In genomic region chr6:160030103-160030502, GRCh38 we compare ENCODE assay signal across 8 cellular contexts.
A peak's percentile ranks its signal among the peaks of the same experiment; 100 is the strongest.
DNase-seq lines count a peak whose midpoint lies in the region; ATAC-seq and TF ChIP-seq lines count a peak whose summit lies in the region.

No MANE protein-coding gene starts in this region.

- peak overlapping the region; percentile 38 for H3K4me2 ChIP-seq in GM23248 (ENCODE audit: unreplicated experiment)
- no peak overlapping the region for H3K4me2 ChIP-seq in neural progenitor cell

- peak overlapping the region; percentile 89 for H3K27ac Mint-ChIP-seq in neural progenitor cell

- ATAC-seq in RWPE2 (ENCODE audit: low read depth) (peak; percentile 98), HG03097 (IDR thresholded peaks at IDR 0.05; ENCODE audit: low FRiP score, unreplicated experiment) (no peak), GM19397 (IDR thresholded peaks at IDR 0.05; ENCODE audit: unreplicated experiment) (no peak)

- no peaks in the 10 kb centered on the region for H3K9me3 Mint-ChIP-seq in neural progenitor cell

- H4K20me1 ChIP-seq in GM23248 (ENCODE audit: insufficient read depth), result no peaks in the 10 kb centered on the region
- H4K20me1 ChIP-seq in neural progenitor cell (ENCODE audit: low read depth), result no peaks in the 10 kb centered on the region

- WGBS in GM23248 (ENCODE audit: low coverage in 1 of 2, low lambda C conversion rate in 2 of 2, missing lambda C conversion rate in 2 of 2), 2 experiments, result 3 to 5% methylated on average over 5 of the region's 5 CpGs

- peak; percentile 88 for DNase-seq in GM23248
- peak; percentile 84 for DNase-seq in RWPE2 (ENCODE audit: low spot score)
- peak; percentile 89 for DNase-seq in fibroblast of the conjunctiva (ENCODE audit: low read depth)
- peak; percentile 80 for DNase-seq in neural progenitor cell (ENCODE audit: low spot score)
- DNase-seq in stimulated activated CD4-positive, alpha-beta T cell treated with anti-CD3 and anti-CD28 coated beads, Interleukin-4, amount 100 ng/mL, for 4 hours, result no peak
- DNase-seq in activated naive CD4-positive, alpha-beta T cell treated with Interleukin-2 at 50 U/mL for 16 hours, result no peak

- peaks cover 18% of the 10 kb centered on the region for H3K4me1 ChIP-seq in GM23248 (ENCODE audit: insufficient read depth)
- H3K4me1 ChIP-seq in RWPE2 (ENCODE audit: insufficient read depth, poor library complexity, severe bottlenecking), result peaks cover 19% of the 10 kb centered on the region
- H3K4me1 ChIP-seq in neural progenitor cell, result peaks cover 8% of the 10 kb centered on the region

- H3K9me2 ChIP-seq in GM23248 (ENCODE audit: insufficient read depth), result no peaks in the 10 kb centered on the region

- H3K9me3 ChIP-seq in GM23248 (ENCODE audit: low read depth) (no peaks in the 10 kb centered on the region), RWPE2 (ENCODE audit: severe bottlenecking) (no peaks in the 10 kb centered on the region), neural progenitor cell (ENCODE audit: low read depth) (no peaks in the 10 kb centered on the region)

- peaks cover 8% of the 10 kb centered on the region for H3F3A ChIP-seq in GM23248 (ENCODE audit: insufficient read depth)
- H3F3A ChIP-seq in neural progenitor cell (ENCODE audit: low read depth), result no peaks in the 10 kb centered on the region

- H2AFZ ChIP-seq in GM23248 (no peak overlapping the region; the same call in 1 of the 2 replicates), neural progenitor cell (replicated peaks) (no peak overlapping the region)

- peaks cover 12% of the 10 kb centered on the region for H3K4me1 Mint-ChIP-seq in neural progenitor cell

- peak overlapping the region; percentile 67 for H3K27ac ChIP-seq in GM23248
- H3K27ac ChIP-seq in RWPE2 (ENCODE audit: poor library complexity, severe bottlenecking), result peak overlapping the region; percentile 62
- peak overlapping the region; percentile 42 for H3K27ac ChIP-seq in neural progenitor cell

- H3K4me3 ChIP-seq in GM23248 (peak overlapping the region; percentile 16; the same call in 1 of the 2 replicates), RWPE2 (ENCODE audit: severe bottlenecking) (no peak overlapping the region), neural progenitor cell (no peak overlapping the region)

- H3K36me3 ChIP-seq in GM23248 (ENCODE audit: low read depth) (no peaks in the 10 kb centered on the region; the same call in 1 of the 2 replicates), RWPE2 (ENCODE audit: low read depth) (peaks cover 80% of the 10 kb centered on the region), neural progenitor cell (peaks cover 7% of the 10 kb centered on the region)

- TF ChIP-seq CTCF in RWPE2 (IDR thresholded peaks at IDR 0.05; ENCODE audit: poor library complexity, severe bottlenecking) (no peak), neural progenitor cell (IDR thresholded peaks at IDR 0.05) (peak; percentile 0)

- H3K27me3 Mint-ChIP-seq in neural progenitor cell (ENCODE audit: insufficient read depth, low read depth), result no peaks in the 10 kb centered on the region

- H3K9ac ChIP-seq in GM23248 (peak overlapping the region; percentile 43), neural progenitor cell (no peak overlapping the region)

- in situ Hi-C loops in GM23248 (cut with MboI), result no loop called here

- no peaks in the 10 kb centered on the region for H3K27me3 ChIP-seq in GM23248 (replicated peaks; ENCODE audit: insufficient read depth)
- H3K27me3 ChIP-seq in RWPE2 (ENCODE audit: insufficient read depth, poor library complexity, severe bottlenecking), result no peaks in the 10 kb centered on the region
- no peaks in the 10 kb centered on the region for H3K27me3 ChIP-seq in neural progenitor cell

- no peaks in the 10 kb centered on the region for H3K79me2 ChIP-seq in GM23248 (ENCODE audit: insufficient read depth)
- H3K79me2 ChIP-seq in neural progenitor cell (ENCODE audit: low read depth), result no peaks in the 10 kb centered on the region

- H3K4me3 Mint-ChIP-seq in neural progenitor cell, result no peak overlapping the region

- peaks cover 34% of the 10 kb centered on the region for H3K36me3 Mint-ChIP-seq in neural progenitor cell

Comparison
In these comparisons a context has a peak if more than half of its experiments do, and no peak if none do; other contexts are left out.
1. DNase-seq: peak in GM23248 (single experiment), RWPE2 (single experiment), fibroblast of the conjunctiva (single experiment) and neural progenitor cell (single experiment); none in stimulated activated CD4-positive, alpha-beta T cell treated with anti-CD3 and anti-CD28 coated beads, Interleukin-4, amount 100 ng/mL, for 4 hours (0 of 2) and activated naive CD4-positive, alpha-beta T cell treated with Interleukin-2 at 50 U/mL for 16 hours (single experiment).
2. Peak in every context shown above with its lines, with median percentiles within 50 percentile points of each other: H3K27ac ChIP-seq.